ENCODE assay signal across 8 cellular contexts in the genomic region with DNA sequence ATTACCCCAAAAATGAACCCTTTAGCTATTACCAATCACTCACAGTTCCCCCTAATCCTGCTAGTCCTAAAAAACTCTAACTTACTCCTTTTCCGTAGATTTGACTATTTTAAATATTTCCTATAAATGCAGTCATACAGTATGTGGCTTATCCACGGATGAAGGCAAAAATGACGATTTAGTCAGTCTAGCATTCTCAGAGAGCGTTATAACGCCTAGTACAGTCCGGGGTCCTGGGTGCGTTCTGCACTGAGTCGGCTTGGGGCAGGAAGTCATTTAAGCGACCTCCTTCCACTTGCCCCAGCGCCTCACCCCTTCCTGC. TPM values are rescaled to one million over a fixed set of nuclear protein-coding genes. Genes with fewer than 3 reads are reported as not detected.
DNase-seq lines count a peak whose midpoint lies in the region; ATAC-seq and TF ChIP-seq lines count a peak whose summit lies in the region.

No MANE protein-coding gene starts in this region.

- H3K9me3 ChIP-seq in MG63 (peaks cover 29% of the 10 kb centered on the region), sigmoid colon (no peaks in the 10 kb centered on the region)

- H3K36me3 Mint-ChIP-seq in activated CD4-positive, alpha-beta T cell treated with anti-CD3 and anti-CD28 coated beads, Interleukin-2, amount 10 ng/mL, durations not matched to agents 24 days and 14 days (ENCODE audit: low read depth): peaks cover 50% of the 10 kb centered on the region

- H3K27ac ChIP-seq in epithelial cell of prostate: peak overlapping the region; percentile 80
- peak overlapping the region; percentile 86 to 95 (median 93) for H3K27ac ChIP-seq in sigmoid colon

- no peak for ATAC-seq in GM19467 (IDR thresholded peaks at IDR 0.05; ENCODE audit: unreplicated experiment)

- no peak for DNase-seq in activated CD4-positive, alpha-beta T cell treated with anti-CD3 and anti-CD28 coated beads, Interleukin-2, amount 10 ng/mL, durations not matched to agents 24 days and 14 days
- no peak for DNase-seq in activated CD4-positive, alpha-beta T cell treated with anti-CD3 and anti-CD28 coated beads for 1 hour
- no peak for DNase-seq in MG63
- no peak for DNase-seq in epithelial cell of prostate (ENCODE audit: low read depth, low spot score)
- DNase-seq in sigmoid colon: no peak
- DNase-seq in GF-D8 (lab: John Stamatoyannopoulos, UW): no peak
- DNase-seq in kidney glomerular epithelial cell (lab: John Stamatoyannopoulos, UW): no peak

- peaks cover 0 to 16% (median 11%) of the 10 kb centered on the region in 4 donors for H3K4me1 ChIP-seq in sigmoid colon

- H3K27ac Mint-ChIP-seq in activated CD4-positive, alpha-beta T cell treated with anti-CD3 and anti-CD28 coated beads, Interleukin-2, amount 10 ng/mL, durations not matched to agents 24 days and 14 days: peak overlapping the region; percentile 94

- TF ChIP-seq EP300 in sigmoid colon (IDR thresholded peaks at IDR 0.05): no peak

- H3K4me1 Mint-ChIP-seq in activated CD4-positive, alpha-beta T cell treated with anti-CD3 and anti-CD28 coated beads, Interleukin-2, amount 10 ng/mL, durations not matched to agents 24 days and 14 days: peaks cover 16% of the 10 kb centered on the region

- H3K4me3 ChIP-seq in MG63: peak overlapping the region; percentile 94
- H3K4me3 ChIP-seq in sigmoid colon: peak overlapping the region; percentile 71 to 91 (median 82)

- intact Hi-C loops in activated CD4-positive, alpha-beta T cell treated with anti-CD3 and anti-CD28 coated beads, Interleukin-2, amount 10 ng/mL, durations not matched to agents 24 days and 14 days (cut with micrococcal nuclease): loop anchor here (5.0 to 10.0 kb wide), 10 partner anchors 243 to 1003 kb away; a partner anchor contains a TSS
- intact Hi-C loops in sigmoid colon (cut with DNase I): loop anchor here (5.0 to 10.0 kb wide), 3 partner anchors 45 to 437 kb away; a partner anchor contains a TSS

- peaks cover 34% of the 10 kb centered on the region for H3K9me3 Mint-ChIP-seq in activated CD4-positive, alpha-beta T cell treated with anti-CD3 and anti-CD28 coated beads, Interleukin-2, amount 10 ng/mL, durations not matched to agents 24 days and 14 days

- H3K36me3 ChIP-seq in MG63: peaks cover 30% of the 10 kb centered on the region
- peaks cover 0 to 20% (median 7%) of the 10 kb centered on the region in 4 donors for H3K36me3 ChIP-seq in sigmoid colon

- no peaks in the 10 kb centered on the region for H3K27me3 ChIP-seq in MG63
- no peaks in the 10 kb centered on the region for H3K27me3 ChIP-seq in sigmoid colon

- H3K27me3 Mint-ChIP-seq in activated CD4-positive, alpha-beta T cell treated with anti-CD3 and anti-CD28 coated beads, Interleukin-2, amount 10 ng/mL, durations not matched to agents 24 days and 14 days: no peaks in the 10 kb centered on the region

- WGBS in sigmoid colon, 2 donors: 0 to 1% methylated on average over 10 of the region's 10 CpGs

- H3K4me3 Mint-ChIP-seq in activated CD4-positive, alpha-beta T cell treated with anti-CD3 and anti-CD28 coated beads, Interleukin-2, amount 10 ng/mL, durations not matched to agents 24 days and 14 days: peak overlapping the region; percentile 97

- no peak for TF ChIP-seq CTCF in sigmoid colon (IDR thresholded peaks at IDR 0.05)

- TF ChIP-seq POLR2A in sigmoid colon (IDR thresholded peaks at IDR 0.05): peak in 1 of 2 donors; percentile 9

RNA-seq across cellular contexts. Expression of a gene that starts 0.5 kb away (rescaled TPM):
- total RNA-seq in activated CD4-positive, alpha-beta T cell treated with anti-CD3 and anti-CD28 coated beads, Interleukin-2, amount 10 ng/mL, durations not matched to agents 24 days and 14 days: 6.4 and 8.6 TPM in 2 replicates
- total RNA-seq in MG63 (2014; rRNA removed; shearing (Covaris generic); ENCODE audit: low replicate concordance): 2.1 and 11.7 TPM in 2 replicates
- 10 to 100 TPM; 10.9 to 19.7 (median 13.0) TPM for total RNA-seq in sigmoid colon
- 1 to 10 TPM; 1.8 to 4.4 (median 2.8) TPM for polyA plus RNA-seq in sigmoid colon

RNA-seq across cellular contexts. Expression of a gene that starts 7.2 kb away (rescaled TPM):
- total RNA-seq in activated CD4-positive, alpha-beta T cell treated with anti-CD3 and anti-CD28 coated beads, Interleukin-2, amount 10 ng/mL, durations not matched to agents 24 days and 14 days: 2.4 and 4.4 TPM in 2 replicates
- total RNA-seq in MG63 (2014; rRNA removed; shearing (Covaris generic); ENCODE audit: low replicate concordance): 0.49 and 5.1 TPM in 2 replicates
- total RNA-seq in sigmoid colon: 10 to 100 TPM; 18.6 to 31.4 (median 21.4) TPM
- polyA plus RNA-seq in sigmoid colon: 1 to 10 TPM; 2.4 to 7.4 (median 3.9) TPM

RNA-seq across cellular contexts. Expression of a gene that starts 45.0 kb away (rescaled TPM):
- 2.7 and 3.9 TPM in 2 replicates for total RNA-seq in activated CD4-positive, alpha-beta T cell treated with anti-CD3 and anti-CD28 coated beads, Interleukin-2, amount 10 ng/mL, durations not matched to agents 24 days and 14 days
- 0.13 and 0.47 TPM in 2 replicates for total RNA-seq in MG63 (2014; rRNA removed; shearing (Covaris generic); ENCODE audit: low replicate concordance)
- total RNA-seq in sigmoid colon: 10 to 100 TPM in 1 of 4 donors, 1 to 10 TPM in 3; 3.9 to 13.7 (median 7.1) TPM
- polyA plus RNA-seq in sigmoid colon: 10 to 100 TPM; 12.6 to 33.3 (median 28.2) TPM
